ENCODE assay signal across 30 cellular contexts in genomic region chr17:76472726-76473125, GRCh38. TPM values are rescaled to one million over a fixed set of nuclear protein-coding genes. Genes with fewer than 3 reads are reported as not detected.
"Had no signal": no experiment of that assay in that cellular context is flagged by ENCODE, and none has a peak within 500 bp of the region (broad histone marks: within the 10 kb centered on the region; RNA-seq: fewer than 3 reads in every experiment).

No MANE protein-coding gene starts in this region.

- H3K4me3 ChIP-seq: esophagus squamous epithelium, left ventricle myocardium inferior, lower lobe of right lung, pancreas, smooth muscle cell, thoracic aorta, tibial nerve, upper lobe of left lung had no signal

- H3K27ac ChIP-seq: esophagus squamous epithelium, left ventricle myocardium inferior, lower lobe of right lung, pancreas, thoracic aorta, tibial nerve, upper lobe of left lung had no signal

- ATAC-seq: effector memory CD8-positive, alpha-beta T cell; left colon; lower lobe of right lung; pancreas; sciatic nerve had no signal

- DNase-seq: cortex of kidney; effector memory CD8-positive, alpha-beta T cell; esophagus squamous epithelium; foreskin melanocyte; glutamatergic neuron; hypothalamus; immature natural killer cell; islet precursor cell; kidney glomerular epithelial cell; left colon; left ventricle myocardium inferior; lower lobe of right lung; naive thymus-derived CD8-positive, alpha-beta T cell; nephron progenitor cell; occipital lobe; stimulated activated CD4-positive, alpha-beta T cell treated with anti-CD3 and anti-CD28 coated beads, Interleukin-12 subunit alpha, Interleukin-12 subunit beta, amount 100 ng/mL, for 4 hours; stimulated activated CD4-positive, alpha-beta T cell treated with anti-CD3 and anti-CD28 coated beads, Interleukin-1b, Interleukin-23, amount 100 ng/mL, for 48 hours; stimulated activated CD4-positive, alpha-beta T cell treated with anti-CD3 and anti-CD28 coated beads, Interleukin-4, amount 100 ng/mL, for 1 hour; stimulated activated CD8-positive, alpha-beta memory T cell treated with anti-CD3 and anti-CD28 coated beads, Interleukin-4, amount 100 ng/mL, for 48 hours had no signal

- H3K4me1 ChIP-seq: esophagus squamous epithelium, lower lobe of right lung, pancreas, tibial nerve, upper lobe of left lung had no signal

- H3K27ac Mint-ChIP-seq: effector memory CD8-positive, alpha-beta T cell; nephron progenitor cell; stimulated activated naive CD8-positive, alpha-beta T cell treated with anti-CD3 and anti-CD28 coated beads, Interleukin-15, Interleukin-2, amounts not matched to agents 100 ng/mL and 50 ng/mL, for 24 hours had no signal

- H3K27me3 Mint-ChIP-seq: effector memory CD8-positive, alpha-beta T cell; naive thymus-derived CD8-positive, alpha-beta T cell; progenitor cell of endocrine pancreas; stimulated activated naive CD8-positive, alpha-beta T cell treated with anti-CD3 and anti-CD28 coated beads, Interleukin-15, Interleukin-2, amounts not matched to agents 100 ng/mL and 50 ng/mL, for 24 hours had no signal

- H3K4me1 Mint-ChIP-seq: immature natural killer cell had no signal

- H3K9me3 ChIP-seq: esophagus squamous epithelium, left ventricle myocardium inferior, lower lobe of right lung, pancreas, thoracic aorta, tibial nerve, upper lobe of left lung had no signal

- H3K4me3 Mint-ChIP-seq: effector memory CD8-positive, alpha-beta T cell; immature natural killer cell; naive thymus-derived CD8-positive, alpha-beta T cell; nephron progenitor cell; stimulated activated naive CD8-positive, alpha-beta T cell treated with anti-CD3 and anti-CD28 coated beads, Interleukin-15, Interleukin-2, amounts not matched to agents 100 ng/mL and 50 ng/mL, for 24 hours had no signal

- H3K27me3 ChIP-seq: esophagus squamous epithelium, pancreas, tibial nerve, upper lobe of left lung had no signal

- H3K9me3 Mint-ChIP-seq: effector memory CD8-positive, alpha-beta T cell; immature natural killer cell; naive thymus-derived CD8-positive, alpha-beta T cell; nephron progenitor cell; stimulated activated naive CD8-positive, alpha-beta T cell treated with anti-CD3 and anti-CD28 coated beads, Interleukin-15, Interleukin-2, amounts not matched to agents 100 ng/mL and 50 ng/mL, for 24 hours had no signal

- H3K4me2 ChIP-seq: smooth muscle cell had no signal

RNA-seq across cellular contexts. Expression of gene AANAT, which starts 5.3 kb away (rescaled TPM):
- total RNA-seq: dermis microvascular lymphatic vessel endothelial cell; esophagus squamous epithelium; left colon; left ventricle myocardium inferior; lower lobe of right lung; mesenteric fat pad; myocyte; naive thymus-derived CD8-positive, alpha-beta T cell; occipital lobe; progenitor cell of endocrine pancreas; sciatic nerve; smooth muscle cell; thoracic aorta; tibial nerve; upper lobe of left lung had no signal
- polyA plus RNA-seq: naive thymus-derived CD8-positive, alpha-beta T cell; smooth muscle cell had no signal
